Comparison of ENCODE assay signal across 14 cellular contexts in the genomic region with DNA sequence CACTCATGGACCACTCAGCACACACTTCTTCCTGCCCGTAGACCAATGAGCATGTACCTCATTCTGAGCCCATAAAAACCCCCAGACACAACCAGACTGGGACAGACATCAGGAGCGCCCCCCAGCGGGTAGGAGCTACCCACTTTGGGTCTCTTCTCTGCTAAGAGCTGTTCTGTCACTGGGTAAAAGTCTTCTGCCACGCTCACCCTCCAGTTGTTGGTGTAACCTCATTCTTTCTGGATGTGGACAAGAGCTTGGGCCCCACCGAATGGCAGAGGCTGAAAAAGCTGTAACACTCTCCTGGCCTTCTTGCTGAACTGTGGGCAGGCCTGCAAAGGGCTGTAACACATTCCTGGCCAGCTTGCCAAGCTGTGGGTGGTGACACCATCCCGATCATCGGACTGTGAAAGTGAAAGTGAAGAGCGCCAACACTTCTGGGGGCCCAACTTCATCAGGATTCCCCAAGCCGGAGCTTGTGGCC.
DNase-seq lines count a peak whose midpoint lies in the region; ATAC-seq and TF ChIP-seq lines count a peak whose summit lies in the region.
"Had no signal": no experiment of that assay in that cellular context is flagged by ENCODE, and none has a peak within 500 bp of the region (broad histone marks: within the 10 kb centered on the region; RNA-seq: fewer than 3 reads in every experiment).

No MANE protein-coding gene starts in this region.

- peak overlapping the region; percentile 14 for H3K4me3 ChIP-seq in thoracic aorta
- H3K4me3 ChIP-seq: colonic mucosa, neural progenitor cell had no signal

- H3K36me3 ChIP-seq in thoracic aorta: no peaks in the 10 kb centered on the region
- H3K36me3 ChIP-seq: colonic mucosa, neural progenitor cell had no signal

- DNase-seq in NCI-H146 (lab: John Stamatoyannopoulos, UW) (peak; percentile 26), NCI-H146 treated with DMSO at 0.1 percent for 48 hours (lab: John Stamatoyannopoulos, UW; ENCODE audit: unreplicated experiment) (no peak), RPMI7951 (ENCODE audit: low read depth) (peak; percentile 39), Right ventricle myocardium superior (peak; percentile 47), thoracic aorta (ENCODE audit: low spot score) (no peak), GM19240 (ENCODE audit: insufficient read length, low spot score) (no peak), NCI-H1092 (lab: John Stamatoyannopoulos, UW) (no peak)
- DNase-seq: activated CD8-positive, alpha-beta T cell treated with anti-CD3 and anti-CD28 coated beads, Interleukin-2, amount 10 ng/mL, durations not matched to agents 7 days and 5 days; activated naive CD4-positive, alpha-beta T cell treated with anti-CD3 and anti-CD28 coated beads, Interleukin-2, amount 50 U/mL, for 16 hours; colonic mucosa; stimulated activated naive CD4-positive, alpha-beta T cell; SW 1271 had no signal

- no peaks in the 10 kb centered on the region for H3K4me1 ChIP-seq in thoracic aorta (ENCODE audit: control insufficient read depth in 1 of 2, low read depth in 2 of 2)
- H3K4me1 ChIP-seq: colonic mucosa, neural progenitor cell had no signal

- H3K27me3 ChIP-seq in thoracic aorta (replicated peaks; ENCODE audit: insufficient read depth): no peaks in the 10 kb centered on the region
- H3K27me3 ChIP-seq: colonic mucosa, neural progenitor cell had no signal

- no peak for TF ChIP-seq CTCF in thoracic aorta (IDR thresholded peaks at IDR 0.05)

- H3K27ac ChIP-seq in thoracic aorta: no peak overlapping the region
- H3K27ac ChIP-seq: colonic mucosa, neural progenitor cell had no signal

- intact Hi-C loops in Right ventricle myocardium superior (cut with DNase I): no loop called here

- ATAC-seq in Right ventricle myocardium superior (ENCODE audit: poor library complexity) (peak; percentile 79), thoracic aorta (ENCODE audit: insufficient number of reproducible peaks, low FRiP score, low read depth) (no peak), GM18505 (IDR thresholded peaks at IDR 0.05; ENCODE audit: unreplicated experiment) (no peak)
- ATAC-seq: activated CD8-positive, alpha-beta T cell treated with anti-CD3 and anti-CD28 coated beads, Interleukin-2, amount 10 ng/mL, durations not matched to agents 7 days and 5 days had no signal

- no peak for TF ChIP-seq POLR2A in GM18505 (IDR thresholded peaks at IDR 0.05; ENCODE audit: borderline replicate concordance, extremely low read depth, insufficient read depth, insufficient read length)

- no peaks in the 10 kb centered on the region for H3K9me3 ChIP-seq in thoracic aorta
- H3K9me3 ChIP-seq: colonic mucosa had no signal

Comparison
In these comparisons a context has a peak if more than half of its experiments do, and no peak if none do; other contexts are left out.
1. DNase-seq: peak in NCI-H146 (single experiment), RPMI7951 (single experiment) and Right ventricle myocardium superior (single experiment); none in NCI-H146 treated with DMSO at 0.1 percent for 48 hours (single experiment), thoracic aorta (single experiment), GM19240 (single experiment) and NCI-H1092 (single experiment).